3 cellular contexts compared by ENCODE assay signal in the genomic region with DNA sequence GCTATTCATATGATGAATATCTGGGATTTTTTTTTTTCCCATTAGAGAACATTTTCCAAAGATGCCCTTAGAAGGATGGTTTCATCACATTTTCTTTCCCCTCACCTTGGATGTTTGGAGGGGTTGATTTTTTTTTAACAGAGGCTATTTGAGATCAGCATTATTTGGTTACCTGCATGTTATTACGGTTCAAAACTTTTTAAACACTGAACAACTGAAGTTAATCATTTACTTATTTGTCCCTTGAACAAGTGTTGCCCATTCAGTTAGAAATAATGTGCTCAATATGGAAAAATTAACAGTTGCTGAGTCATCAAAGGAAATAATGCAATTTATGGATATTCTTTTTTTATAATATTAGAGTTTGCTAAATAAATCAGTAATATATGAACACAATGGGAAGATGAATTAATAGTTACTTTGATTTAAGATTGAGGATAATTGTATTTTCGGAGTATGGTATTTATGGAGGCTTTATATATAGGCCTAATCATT.
A peak's percentile ranks its signal among the peaks of the same experiment; 100 is the strongest.
TF ChIP-seq lines count a peak whose summit lies in the region.

No MANE protein-coding gene starts in this region.

TF ChIP-seq in HepG2, 621 proteins besides CTCF, POLR2A, EP300 and RAD21:
- TF ChIP-seq GPN1 (CRISPR knock-in tag; IDR thresholded peaks at IDR 0.05; ENCODE audit: borderline replicate concordance), result no peak
- TF ChIP-seq SOX6 (IDR thresholded peaks at IDR 0.05), result no peak
- TF ChIP-seq SOX6 (CRISPR knock-in tag; IDR thresholded peaks at IDR 0.05), result no peak
- TF ChIP-seq, protein P1, sequence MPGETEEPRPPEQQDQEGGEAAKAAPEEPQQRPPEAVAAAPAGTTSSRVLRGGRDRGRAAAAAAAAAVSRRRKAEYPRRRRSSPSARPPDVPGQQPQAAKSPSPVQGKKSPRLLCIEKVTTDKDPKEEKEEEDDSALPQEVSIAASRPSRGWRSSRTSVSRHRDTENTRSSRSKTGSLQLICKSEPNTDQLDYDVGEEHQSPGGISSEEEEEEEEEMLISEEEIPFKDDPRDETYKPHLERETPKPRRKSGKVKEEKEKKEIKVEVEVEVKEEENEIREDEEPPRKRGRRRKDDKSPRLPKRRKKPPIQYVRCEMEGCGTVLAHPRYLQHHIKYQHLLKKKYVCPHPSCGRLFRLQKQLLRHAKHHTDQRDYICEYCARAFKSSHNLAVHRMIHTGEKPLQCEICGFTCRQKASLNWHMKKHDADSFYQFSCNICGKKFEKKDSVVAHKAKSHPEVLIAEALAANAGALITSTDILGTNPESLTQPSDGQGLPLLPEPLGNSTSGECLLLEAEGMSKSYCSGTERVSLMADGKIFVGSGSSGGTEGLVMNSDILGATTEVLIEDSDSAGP (CRISPR knock-in tag; IDR thresholded peaks at IDR 0.05; ENCODE audit: borderline replicate concordance), result no peak
- TF ChIP-seq MAFF (IDR thresholded peaks at IDR 0.05; ENCODE audit: low read depth, low read length), result peak; percentile 71
- TF ChIP-seq MAFK (conservative IDR thresholded peaks at IDR 0.05 in 1 of 2, IDR thresholded peaks at IDR 0.05 in 1 of 2; ENCODE audit: low read length in 2 of 2), result peak; percentile 63 to 81

TF ChIP-seq in IMR-90, 13 proteins besides CTCF, POLR2A, EP300 and RAD21:
- no peak for TF ChIP-seq BHLHE40 (IDR thresholded peaks at IDR 0.05; ENCODE audit: low read depth, low read length)
- TF ChIP-seq SMC3 (IDR thresholded peaks at IDR 0.05; ENCODE audit: low read depth, low read length), result no peak
- TF ChIP-seq MAFK (IDR thresholded peaks at IDR 0.05; ENCODE audit: low read depth, low read length), result peak; percentile 59

TF ChIP-seq in K562, 482 proteins besides CTCF, POLR2A, EP300 and RAD21:
- TF ChIP-seq SRSF9 (IDR thresholded peaks at IDR 0.05; ENCODE audit: borderline replicate concordance, low read depth, low read length), result no peak
- peak; percentile 38; the same call in 1 of the 2 replicates for TF ChIP-seq ZNF316 (IDR thresholded peaks at IDR 0.05)
- TF ChIP-seq, protein P2, sequence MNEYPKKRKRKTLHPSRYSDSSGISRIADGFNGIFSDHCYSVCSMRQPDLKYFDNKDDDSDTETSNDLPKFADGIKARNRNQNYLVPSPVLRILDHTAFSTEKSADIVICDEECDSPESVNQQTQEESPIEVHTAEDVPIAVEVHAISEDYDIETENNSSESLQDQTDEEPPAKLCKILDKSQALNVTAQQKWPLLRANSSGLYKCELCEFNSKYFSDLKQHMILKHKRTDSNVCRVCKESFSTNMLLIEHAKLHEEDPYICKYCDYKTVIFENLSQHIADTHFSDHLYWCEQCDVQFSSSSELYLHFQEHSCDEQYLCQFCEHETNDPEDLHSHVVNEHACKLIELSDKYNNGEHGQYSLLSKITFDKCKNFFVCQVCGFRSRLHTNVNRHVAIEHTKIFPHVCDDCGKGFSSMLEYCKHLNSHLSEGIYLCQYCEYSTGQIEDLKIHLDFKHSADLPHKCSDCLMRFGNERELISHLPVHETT (CRISPR knock-in tag; conservative IDR thresholded peaks at IDR 0.05 in 1 of 2, IDR thresholded peaks at IDR 0.05 in 1 of 2), result no peak
- TF ChIP-seq, protein P3, sequence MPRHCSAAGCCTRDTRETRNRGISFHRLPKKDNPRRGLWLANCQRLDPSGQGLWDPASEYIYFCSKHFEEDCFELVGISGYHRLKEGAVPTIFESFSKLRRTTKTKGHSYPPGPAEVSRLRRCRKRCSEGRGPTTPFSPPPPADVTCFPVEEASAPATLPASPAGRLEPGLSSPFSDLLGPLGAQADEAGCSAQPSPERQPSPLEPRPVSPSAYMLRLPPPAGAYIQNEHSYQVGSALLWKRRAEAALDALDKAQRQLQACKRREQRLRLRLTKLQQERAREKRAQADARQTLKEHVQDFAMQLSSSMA (CRISPR knock-in tag; IDR thresholded peaks at IDR 0.05), result no peak
